ENCODE assay signal across 8 cellular contexts in genomic region chr21:16650984-16651383, GRCh38.
"Had no signal": no experiment of that assay in that cellular context is flagged by ENCODE, and none has a peak within 500 bp of the region (broad histone marks: within the 10 kb centered on the region; RNA-seq: fewer than 3 reads in every experiment).

No MANE protein-coding gene starts in this region.

- FAIRE-seq: G401.6, GM12878, GM12891, GM12892, GM18507, GM19239 had no signal

- DNase-seq: GDM1, GF-D8 had no signal

- ATAC-seq: GM12878 had no signal

- H3K4me3 ChIP-seq: GM12878 had no signal
